Comparison of ENCODE assay signal across 21 cellular contexts in the genomic region with DNA sequence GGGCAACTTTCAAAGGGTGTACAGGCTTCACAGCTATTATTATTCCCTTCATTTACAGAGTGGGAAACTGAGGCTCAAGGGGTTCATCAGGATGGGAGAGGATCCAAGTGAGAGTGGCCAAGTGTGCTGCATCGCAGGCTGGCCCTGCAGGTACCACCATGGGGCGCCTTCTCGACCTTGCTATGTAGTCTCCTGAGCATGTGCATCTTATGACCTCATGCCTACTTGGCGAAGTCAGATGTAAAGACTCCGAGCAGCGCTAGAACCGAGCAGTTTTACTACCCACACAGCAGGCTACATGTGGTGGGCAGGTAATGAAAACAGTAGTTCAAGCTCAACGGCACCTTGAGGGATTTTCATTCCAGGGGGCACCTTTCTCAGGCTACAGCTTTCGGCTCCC. TPM values are rescaled to one million over a fixed set of nuclear protein-coding genes. Genes with fewer than 3 reads are reported as not detected.
"Had no signal": no experiment of that assay in that cellular context is flagged by ENCODE, and none has a peak within 500 bp of the region (broad histone marks: within the 10 kb centered on the region; RNA-seq: fewer than 3 reads in every experiment).

No MANE protein-coding gene starts in this region.

- H3K9me3 ChIP-seq: heart left ventricle, mucosa of descending colon, ovary, uterus had no signal

- H3K27ac Mint-ChIP-seq: endodermal cell; naive thymus-derived CD8-positive, alpha-beta T cell; progenitor cell of endocrine pancreas; type B pancreatic cell had no signal

- H3K4me1 ChIP-seq: heart left ventricle, uterus had no signal

- H3K36me3 ChIP-seq: heart left ventricle, ovary, uterus had no signal

- H3K4me3 ChIP-seq: coronary artery, heart left ventricle, mucosa of descending colon, ovary, uterus had no signal

- FAIRE-seq: endothelial cell of umbilical vein, small intestine had no signal

- H3K4me3 Mint-ChIP-seq: endodermal cell; naive thymus-derived CD8-positive, alpha-beta T cell; type B pancreatic cell had no signal

- H3K36me3 Mint-ChIP-seq: naive thymus-derived CD8-positive, alpha-beta T cell; type B pancreatic cell had no signal

- H3K9me3 Mint-ChIP-seq: endodermal cell; naive thymus-derived CD8-positive, alpha-beta T cell; type B pancreatic cell had no signal

- DNase-seq: effector CD4-positive, alpha-beta T cell; endodermal cell; foreskin melanocyte; hippocampal formation; kidney glomerular epithelial cell; naive thymus-derived CD8-positive, alpha-beta T cell; nucleus accumbens; ovary; right cardiac atrium; small intestine; stimulated activated CD4-positive, alpha-beta T cell treated with anti-CD3 and anti-CD28 coated beads, Interleukin-2, amount 100 ng/mL, for 48 hours; stimulated activated naive CD4-positive, alpha-beta T cell treated with Interleukin-2 at 50 U/mL for 16 hours; uterus had no signal

- ATAC-seq: heart left ventricle; mucosa of descending colon; naive thymus-derived CD8-positive, alpha-beta T cell; right cardiac atrium had no signal

- H3K27ac ChIP-seq: coronary artery, heart left ventricle, ovary, uterus had no signal

- H3K27me3 ChIP-seq: ovary, uterus had no signal

- H3K27me3 Mint-ChIP-seq: naive thymus-derived CD8-positive, alpha-beta T cell had no signal

RNA-seq across cellular contexts. Expression of gene TFCP2L1, which starts 42.0 kb away (rescaled TPM):
- total RNA-seq: dermis microvascular lymphatic vessel endothelial cell; endothelial cell of umbilical vein; glomerular endothelial cell; naive thymus-derived CD8-positive, alpha-beta T cell had no signal
- polyA plus RNA-seq: endothelial cell of umbilical vein had no signal
